2 cellular contexts compared by ENCODE assay signal in genomic region chr5:116084891-116085715, GRCh38.
A peak's percentile ranks its signal among the peaks of the same experiment; 100 is the strongest.
TF ChIP-seq lines count a peak whose summit lies in the region.

COMMD10 (plus strand) TSS chr5:116085025.

TF ChIP-seq in HCT116, 20 proteins besides CTCF, POLR2A, EP300 and RAD21 (continued from another document):
- peak; percentile 11; the same call in 1 of the 2 replicates for TF ChIP-seq CBX3 (IDR thresholded peaks at IDR 0.05; ENCODE audit: low read depth)
- TF ChIP-seq CEBPB (IDR thresholded peaks at IDR 0.05; ENCODE audit: low read depth), result no peak
- no peak for TF ChIP-seq REST (IDR thresholded peaks at IDR 0.05; ENCODE audit: low read depth)
- TF ChIP-seq ZBTB33 (IDR thresholded peaks at IDR 0.05; ENCODE audit: extremely low read depth, insufficient replicate concordance, low read length), result peak; percentile 54
- peak; percentile 38 for TF ChIP-seq SP1 (IDR thresholded peaks at IDR 0.05; ENCODE audit: low read depth)
- peak; percentile 96 for TF ChIP-seq POLR2AphosphoS5 (IDR thresholded peaks at IDR 0.05; ENCODE audit: low read depth, low read length)
- peak; percentile 79; the same call in 1 of the 2 replicates for TF ChIP-seq SIN3A (IDR thresholded peaks at IDR 0.05; ENCODE audit: low read depth)
TF ChIP-seq in HCT116: peak in this region for 11.

TF ChIP-seq in SK-N-SH, 30 proteins besides CTCF, POLR2A, EP300 and RAD21 (continued from another document):
- TF ChIP-seq, protein P1, sequence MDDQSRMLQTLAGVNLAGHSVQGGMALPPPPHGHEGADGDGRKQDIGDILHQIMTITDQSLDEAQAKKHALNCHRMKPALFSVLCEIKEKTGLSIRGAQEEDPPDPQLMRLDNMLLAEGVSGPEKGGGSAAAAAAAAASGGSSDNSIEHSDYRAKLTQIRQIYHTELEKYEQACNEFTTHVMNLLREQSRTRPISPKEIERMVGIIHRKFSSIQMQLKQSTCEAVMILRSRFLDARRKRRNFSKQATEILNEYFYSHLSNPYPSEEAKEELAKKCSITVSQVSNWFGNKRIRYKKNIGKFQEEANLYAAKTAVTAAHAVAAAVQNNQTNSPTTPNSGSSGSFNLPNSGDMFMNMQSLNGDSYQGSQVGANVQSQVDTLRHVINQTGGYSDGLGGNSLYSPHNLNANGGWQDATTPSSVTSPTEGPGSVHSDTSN (IDR thresholded peaks at IDR 0.05), result no peak
- TF ChIP-seq SIN3A (IDR thresholded peaks at IDR 0.05; ENCODE audit: borderline replicate concordance, low read depth, low read length), result peak; percentile 79; the same call in 1 of the 2 replicates
- peak; percentile 49 for TF ChIP-seq CHD2 (IDR thresholded peaks at IDR 0.05; ENCODE audit: low read length, partially characterized antibody)
- TF ChIP-seq REST (IDR thresholded peaks at IDR 0.05; ENCODE audit: low read depth, low read length), result no peak
- TF ChIP-seq RCOR1 (IDR thresholded peaks at IDR 0.05; ENCODE audit: low read length), result no peak
- no peak for TF ChIP-seq EZH2phosphoT487 (IDR thresholded peaks at IDR 0.05; ENCODE audit: borderline replicate concordance, low read depth)
- peak; percentile 86 for TF ChIP-seq POLR2AphosphoS5 (IDR thresholded peaks at IDR 0.05; ENCODE audit: low read depth, low read length)
- TF ChIP-seq YY1 (IDR thresholded peaks at IDR 0.05; ENCODE audit: low read depth), result peak; percentile 92
- TF ChIP-seq, protein P2, sequence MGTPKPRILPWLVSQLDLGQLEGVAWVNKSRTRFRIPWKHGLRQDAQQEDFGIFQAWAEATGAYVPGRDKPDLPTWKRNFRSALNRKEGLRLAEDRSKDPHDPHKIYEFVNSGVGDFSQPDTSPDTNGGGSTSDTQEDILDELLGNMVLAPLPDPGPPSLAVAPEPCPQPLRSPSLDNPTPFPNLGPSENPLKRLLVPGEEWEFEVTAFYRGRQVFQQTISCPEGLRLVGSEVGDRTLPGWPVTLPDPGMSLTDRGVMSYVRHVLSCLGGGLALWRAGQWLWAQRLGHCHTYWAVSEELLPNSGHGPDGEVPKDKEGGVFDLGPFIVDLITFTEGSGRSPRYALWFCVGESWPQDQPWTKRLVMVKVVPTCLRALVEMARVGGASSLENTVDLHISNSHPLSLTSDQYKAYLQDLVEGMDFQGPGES (IDR thresholded peaks at IDR 0.05; ENCODE audit: low read depth, low read length), result no peak
- peak; percentile 98 for TF ChIP-seq MAX (IDR thresholded peaks at IDR 0.05; ENCODE audit: low read depth)
- TF ChIP-seq TCF12 (IDR thresholded peaks at IDR 0.05), result no peak
- no peak for TF ChIP-seq FOXJ3 (CRISPR knock-in tag; IDR thresholded peaks at IDR 0.05)
- no peak for TF ChIP-seq ZBTB33 (IDR thresholded peaks at IDR 0.05; ENCODE audit: borderline replicate concordance, low read depth)
- TF ChIP-seq NRF1 (IDR thresholded peaks at IDR 0.05; ENCODE audit: low read depth, low read length), result no peak
- TF ChIP-seq SMC3 (IDR thresholded peaks at IDR 0.05; ENCODE audit: low read depth, low read length), result no peak
- TF ChIP-seq, protein P3, sequence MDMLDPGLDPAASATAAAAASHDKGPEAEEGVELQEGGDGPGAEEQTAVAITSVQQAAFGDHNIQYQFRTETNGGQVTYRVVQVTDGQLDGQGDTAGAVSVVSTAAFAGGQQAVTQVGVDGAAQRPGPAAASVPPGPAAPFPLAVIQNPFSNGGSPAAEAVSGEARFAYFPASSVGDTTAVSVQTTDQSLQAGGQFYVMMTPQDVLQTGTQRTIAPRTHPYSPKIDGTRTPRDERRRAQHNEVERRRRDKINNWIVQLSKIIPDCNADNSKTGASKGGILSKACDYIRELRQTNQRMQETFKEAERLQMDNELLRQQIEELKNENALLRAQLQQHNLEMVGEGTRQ (IDR thresholded peaks at IDR 0.05; ENCODE audit: borderline replicate concordance, low read depth, low read length), result peak; percentile 21; the same call in 1 of the 2 replicates
- TF ChIP-seq GABPA (IDR thresholded peaks at IDR 0.05; ENCODE audit: low read depth), result peak; percentile 81
- TF ChIP-seq RXRA (IDR thresholded peaks at IDR 0.05; ENCODE audit: borderline replicate concordance, low read depth), result no peak
- peak; percentile 70 for TF ChIP-seq ELF1 (IDR thresholded peaks at IDR 0.05)
